20 cellular contexts compared by ENCODE assay signal in genomic region chr21:46540087-46540710, GRCh38.
A peak's percentile ranks its signal among the peaks of the same experiment; 100 is the strongest.
DNase-seq lines count a peak whose midpoint lies in the region; ATAC-seq lines count a peak whose summit lies in the region.
"Had no signal": no experiment of that assay in that cellular context is flagged by ENCODE, and none has a peak within 500 bp of the region (broad histone marks: within the 10 kb centered on the region; RNA-seq: fewer than 3 reads in every experiment).

No MANE protein-coding gene starts in this region.

- H3K36me3 Mint-ChIP-seq in activated T-helper 17 cell treated with anti-CD3 and anti-CD28 coated beads, Interleukin-2, amount 50 U/mL, for 72 hours (ENCODE audit: low read depth), result peaks cover 91% of the 10 kb centered on the region

- H3K4me3 Mint-ChIP-seq in stimulated activated naive CD8-positive, alpha-beta T cell treated with anti-CD3 and anti-CD28 coated beads, Interleukin-15, amount 100 ng/mL, for 72 hours, result no peak overlapping the region
- no peak overlapping the region for H3K4me3 Mint-ChIP-seq in activated T-helper 17 cell treated with anti-CD3 and anti-CD28 coated beads, Interleukin-2, amount 50 U/mL, for 72 hours
- H3K4me3 Mint-ChIP-seq: activated CD4-positive, alpha-beta memory T cell treated with anti-CD3 and anti-CD28 coated beads, Interleukin-2, amount 10 ng/mL, durations not matched to agents 7 days and 5 days; mesothelial cell of epicardium; stimulated activated naive B cell treated with anti-CD40 and anti-IgM and Interleukin-4, amounts not matched to agents 10 μg/mL and 1 μg/mL and 100 μg/mL, for 72 hours; WTC11 had no signal

- peak overlapping the region in 1 of 2 donors; percentile 70 for H3K27ac Mint-ChIP-seq in stimulated activated naive CD8-positive, alpha-beta T cell treated with anti-CD3 and anti-CD28 coated beads, Interleukin-15, amount 100 ng/mL, for 72 hours
- H3K27ac Mint-ChIP-seq in activated T-helper 17 cell treated with anti-CD3 and anti-CD28 coated beads, Interleukin-2, amount 50 U/mL, for 72 hours, result peak overlapping the region; percentile 69
- H3K27ac Mint-ChIP-seq: activated CD4-positive, alpha-beta memory T cell treated with anti-CD3 and anti-CD28 coated beads, Interleukin-2, amount 10 ng/mL, durations not matched to agents 7 days and 5 days; mesothelial cell of epicardium; stimulated activated naive B cell treated with anti-CD40 and anti-IgM and Interleukin-4, amounts not matched to agents 10 μg/mL and 1 μg/mL and 100 μg/mL, for 72 hours; WTC11 had no signal

- H3K9me3 Mint-ChIP-seq in stimulated activated naive CD8-positive, alpha-beta T cell treated with anti-CD3 and anti-CD28 coated beads, Interleukin-15, amount 100 ng/mL, for 72 hours, result no peaks in the 10 kb centered on the region
- no peaks in the 10 kb centered on the region for H3K9me3 Mint-ChIP-seq in activated T-helper 17 cell treated with anti-CD3 and anti-CD28 coated beads, Interleukin-2, amount 50 U/mL, for 72 hours
- H3K9me3 Mint-ChIP-seq: activated CD4-positive, alpha-beta memory T cell treated with anti-CD3 and anti-CD28 coated beads, Interleukin-2, amount 10 ng/mL, durations not matched to agents 7 days and 5 days; mesothelial cell of epicardium; stimulated activated naive B cell treated with anti-CD40 and anti-IgM and Interleukin-4, amounts not matched to agents 10 μg/mL and 1 μg/mL and 100 μg/mL, for 72 hours; WTC11 had no signal

- peak; percentile 34 for ATAC-seq in stimulated activated naive CD8-positive, alpha-beta T cell treated with anti-CD3 and anti-CD28 coated beads, Interleukin-15, Interleukin-2, amounts not matched to agents 100 U/mL and 50 U/mL, for 24 hours
- ATAC-seq in stimulated activated naive CD8-positive, alpha-beta T cell treated with anti-CD3 and anti-CD28 coated beads, Interleukin-15, amount 100 ng/mL, for 72 hours, result no peak
- peak; percentile 26 for ATAC-seq in activated T-helper 17 cell treated with anti-CD3 and anti-CD28 coated beads, Interleukin-2, amount 50 U/mL, for 72 hours (replicated peaks)
- ATAC-seq in left ventricle myocardium superior, result peak; percentile 69
- ATAC-seq: left lung; stimulated activated naive B cell treated with anti-CD40 and anti-IgM and Interleukin-4, amounts not matched to agents 10 μg/mL and 1 μg/mL and 100 μg/mL, for 72 hours; WTC11 had no signal

- peaks cover 91% of the 10 kb centered on the region for H3K4me1 Mint-ChIP-seq in stimulated activated naive CD8-positive, alpha-beta T cell treated with anti-CD3 and anti-CD28 coated beads, Interleukin-15, amount 100 ng/mL, for 72 hours
- peaks cover 24% of the 10 kb centered on the region for H3K4me1 Mint-ChIP-seq in activated T-helper 17 cell treated with anti-CD3 and anti-CD28 coated beads, Interleukin-2, amount 50 U/mL, for 72 hours
- H3K4me1 Mint-ChIP-seq: stimulated activated naive B cell treated with anti-CD40 and anti-IgM and Interleukin-4, amounts not matched to agents 10 μg/mL and 1 μg/mL and 100 μg/mL, for 72 hours had no signal

- no peaks in the 10 kb centered on the region for H3K27me3 Mint-ChIP-seq in stimulated activated naive CD8-positive, alpha-beta T cell treated with anti-CD3 and anti-CD28 coated beads, Interleukin-15, amount 100 ng/mL, for 72 hours
- H3K27me3 Mint-ChIP-seq in activated T-helper 17 cell treated with anti-CD3 and anti-CD28 coated beads, Interleukin-2, amount 50 U/mL, for 72 hours, result no peaks in the 10 kb centered on the region
- H3K27me3 Mint-ChIP-seq: activated CD4-positive, alpha-beta memory T cell treated with anti-CD3 and anti-CD28 coated beads, Interleukin-2, amount 10 ng/mL, durations not matched to agents 7 days and 5 days; progenitor cell of endocrine pancreas; stimulated activated naive B cell treated with anti-CD40 and anti-IgM and Interleukin-4, amounts not matched to agents 10 μg/mL and 1 μg/mL and 100 μg/mL, for 72 hours had no signal

- intact Hi-C loops in left ventricle myocardium superior (cut with micrococcal nuclease), result no loop called here

- no peak for DNase-seq in stimulated activated naive CD8-positive, alpha-beta T cell treated with anti-CD3 and anti-CD28 coated beads, Interleukin-15, Interleukin-2, amounts not matched to agents 100 U/mL and 50 U/mL, for 24 hours
- DNase-seq in stimulated activated naive CD8-positive, alpha-beta T cell treated with anti-CD3 and anti-CD28 coated beads, Interleukin-15, amount 100 ng/mL, for 72 hours, result no peak
- DNase-seq in left ventricle myocardium superior (no peak), NCI-H2171 (lab: John Stamatoyannopoulos, UW) (no peak), MV-4-11 (lab: John Stamatoyannopoulos, UW) (no peak), hippocampal formation (lab: John Stamatoyannopoulos, UW) (no peak)
- DNase-seq: activated CD4-positive, alpha-beta memory T cell treated with anti-CD3 and anti-CD28 coated beads, Interleukin-2, amount 10 ng/mL, durations not matched to agents 7 days and 5 days; GF-D8; HCEC 1CT; head of caudate nucleus; IMR-90; left lung; NCI-H1436; NCI-H524; stimulated activated CD4-positive, alpha-beta T cell treated with anti-CD3 and anti-CD28 coated beads, Interleukin-1b, Interleukin-23, amount 100 ng/mL, for 48 hours; stimulated activated naive B cell treated with anti-CD40 and anti-IgM and Interleukin-4, amounts not matched to agents 10 μg/mL and 1 μg/mL and 100 μg/mL, for 72 hours had no signal
